1 cellular context compared by ENCODE assay signal in the genomic region with DNA sequence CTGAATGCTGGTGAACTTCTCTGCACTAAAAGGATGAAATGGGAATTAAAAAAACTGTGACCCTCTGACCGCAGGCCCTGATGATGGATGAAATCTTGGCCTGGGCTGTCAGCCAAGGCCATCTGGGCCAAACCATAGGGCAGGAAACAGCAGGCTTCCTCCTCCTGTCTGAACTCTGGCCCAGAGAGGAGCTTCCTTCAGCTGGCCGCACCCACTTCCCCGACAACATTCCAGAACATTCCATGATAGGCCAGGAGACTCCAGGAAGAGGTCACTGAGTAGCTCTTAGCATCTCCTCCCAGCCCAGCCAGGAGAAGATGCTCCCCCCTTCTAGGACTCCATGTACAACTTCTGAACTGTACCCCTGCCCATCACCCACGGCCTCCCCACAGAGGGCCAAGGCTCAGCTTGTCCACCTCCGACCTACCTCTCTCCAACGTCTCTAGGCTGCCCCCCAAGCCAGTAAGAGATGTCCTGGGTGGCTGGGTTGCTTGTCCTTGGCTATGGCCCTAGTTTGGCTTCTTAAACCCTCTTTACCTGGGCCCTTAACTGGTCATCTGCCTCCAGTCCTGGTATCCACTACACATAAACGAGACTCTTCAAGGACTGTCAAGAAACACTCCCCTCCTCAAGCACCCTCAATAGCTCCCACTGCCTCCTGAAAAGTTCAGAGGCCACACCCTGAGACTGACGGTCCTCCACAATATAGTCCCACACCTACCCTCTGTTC.
TF ChIP-seq lines count a peak whose summit lies in the region.

No MANE protein-coding gene starts in this region.

TF ChIP-seq in HepG2, 621 proteins besides CTCF, POLR2A, EP300 and RAD21 (continued from another document and continues in another):
- TF ChIP-seq, protein P1, sequence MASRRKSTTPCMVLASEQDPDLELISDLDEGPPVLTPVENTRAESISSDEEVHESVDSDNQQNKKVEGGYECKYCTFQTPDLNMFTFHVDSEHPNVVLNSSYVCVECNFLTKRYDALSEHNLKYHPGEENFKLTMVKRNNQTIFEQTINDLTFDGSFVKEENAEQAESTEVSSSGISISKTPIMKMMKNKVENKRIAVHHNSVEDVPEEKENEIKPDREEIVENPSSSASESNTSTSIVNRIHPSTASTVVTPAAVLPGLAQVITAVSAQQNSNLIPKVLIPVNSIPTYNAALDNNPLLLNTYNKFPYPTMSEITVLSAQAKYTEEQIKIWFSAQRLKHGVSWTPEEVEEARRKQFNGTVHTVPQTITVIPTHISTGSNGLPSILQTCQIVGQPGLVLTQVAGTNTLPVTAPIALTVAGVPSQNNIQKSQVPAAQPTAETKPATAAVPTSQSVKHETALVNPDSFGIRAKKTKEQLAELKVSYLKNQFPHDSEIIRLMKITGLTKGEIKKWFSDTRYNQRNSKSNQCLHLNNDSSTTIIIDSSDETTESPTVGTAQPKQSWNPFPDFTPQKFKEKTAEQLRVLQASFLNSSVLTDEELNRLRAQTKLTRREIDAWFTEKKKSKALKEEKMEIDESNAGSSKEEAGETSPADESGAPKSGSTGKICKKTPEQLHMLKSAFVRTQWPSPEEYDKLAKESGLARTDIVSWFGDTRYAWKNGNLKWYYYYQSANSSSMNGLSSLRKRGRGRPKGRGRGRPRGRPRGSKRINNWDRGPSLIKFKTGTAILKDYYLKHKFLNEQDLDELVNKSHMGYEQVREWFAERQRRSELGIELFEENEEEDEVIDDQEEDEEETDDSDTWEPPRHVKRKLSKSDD (CRISPR knock-in tag; IDR thresholded peaks at IDR 0.05; ENCODE audit: low read depth) = no peak
- TF ChIP-seq SALL2 (CRISPR knock-in tag; IDR thresholded peaks at IDR 0.05) (no peak), SNAI1 (CRISPR knock-in tag; IDR thresholded peaks at IDR 0.05; ENCODE audit: borderline replicate concordance) (0 out of 2 replicates have a peak, but pooled peaks have one; percentile 29), NFIB (CRISPR knock-in tag; IDR thresholded peaks at IDR 0.05; ENCODE audit: borderline replicate concordance) (no peak), DPF2 (CRISPR knock-in tag; IDR thresholded peaks at IDR 0.05; ENCODE audit: borderline replicate concordance, low read depth) (no peak), FOXJ3 (CRISPR knock-in tag; IDR thresholded peaks at IDR 0.05; ENCODE audit: borderline replicate concordance) (no peak), RBM39 (IDR thresholded peaks at IDR 0.05; ENCODE audit: low read depth, low read length, poor library complexity, severe bottlenecking) (no peak), FOXK1 (CRISPR knock-in tag; IDR thresholded peaks at IDR 0.05; ENCODE audit: borderline replicate concordance, low read depth) (0 out of 2 replicates have a peak, but pooled peaks have one; percentile 18), SAP130 (CRISPR knock-in tag; IDR thresholded peaks at IDR 0.05; ENCODE audit: low read depth) (peak; percentile 76), NAIF1 (CRISPR knock-in tag; IDR thresholded peaks at IDR 0.05; ENCODE audit: borderline replicate concordance) (no peak), SOX13 (IDR thresholded peaks at IDR 0.05) (no peak), SOX13 (CRISPR knock-in tag; conservative IDR thresholded peaks at IDR 0.05 in 1 of 2, IDR thresholded peaks at IDR 0.05 in 1 of 2) (0 out of 4 replicates have a peak, but pooled peaks of 1 of the 2 experiments have one; percentile 6), FOXP1 (IDR thresholded peaks at IDR 0.05) (no peak), FOXP1 (CRISPR knock-in tag; IDR thresholded peaks at IDR 0.05) (no peak; the same call in 1 of the 2 replicates), ZNF317 (CRISPR knock-in tag; IDR thresholded peaks at IDR 0.05) (no peak), ZNF34 (CRISPR knock-in tag; IDR thresholded peaks at IDR 0.05; ENCODE audit: borderline replicate concordance) (no peak), ZNF260 (CRISPR knock-in tag; IDR thresholded peaks at IDR 0.05; ENCODE audit: borderline replicate concordance, low read depth) (no peak), SALL1 (CRISPR knock-in tag; IDR thresholded peaks at IDR 0.05) (peak; percentile 71), SRSF4 (IDR thresholded peaks at IDR 0.05; ENCODE audit: low read depth, low read length, poor library complexity, severe bottlenecking) (no peak), MEF2D (CRISPR knock-in tag; IDR thresholded peaks at IDR 0.05) (0 out of 2 replicates have a peak, but pooled peaks have one; percentile 21), PRMT3 (CRISPR knock-in tag; IDR thresholded peaks at IDR 0.05; ENCODE audit: borderline replicate concordance, low read depth) (no peak), NBN (conservative IDR thresholded peaks at IDR 0.05) (no peak), FOSL1 (CRISPR knock-in tag; IDR thresholded peaks at IDR 0.05; ENCODE audit: borderline replicate concordance) (no peak), ZNF33B (CRISPR knock-in tag; IDR thresholded peaks at IDR 0.05) (no peak), ONECUT2 (CRISPR knock-in tag; IDR thresholded peaks at IDR 0.05) (no peak), ZNF256 (CRISPR knock-in tag; conservative IDR thresholded peaks at IDR 0.05) (no peak), EEA1 (CRISPR knock-in tag; IDR thresholded peaks at IDR 0.05; ENCODE audit: borderline replicate concordance) (no peak), KDM1A (CRISPR knock-in tag; IDR thresholded peaks at IDR 0.05) (no peak)
- TF ChIP-seq, protein P2, sequence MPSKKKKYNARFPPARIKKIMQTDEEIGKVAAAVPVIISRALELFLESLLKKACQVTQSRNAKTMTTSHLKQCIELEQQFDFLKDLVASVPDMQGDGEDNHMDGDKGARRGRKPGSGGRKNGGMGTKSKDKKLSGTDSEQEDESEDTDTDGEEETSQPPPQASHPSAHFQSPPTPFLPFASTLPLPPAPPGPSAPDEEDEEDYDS (CRISPR knock-in tag; IDR thresholded peaks at IDR 0.05) = 0 out of 2 replicates have a peak, but pooled peaks have one; percentile 25
- TF ChIP-seq, protein P3, sequence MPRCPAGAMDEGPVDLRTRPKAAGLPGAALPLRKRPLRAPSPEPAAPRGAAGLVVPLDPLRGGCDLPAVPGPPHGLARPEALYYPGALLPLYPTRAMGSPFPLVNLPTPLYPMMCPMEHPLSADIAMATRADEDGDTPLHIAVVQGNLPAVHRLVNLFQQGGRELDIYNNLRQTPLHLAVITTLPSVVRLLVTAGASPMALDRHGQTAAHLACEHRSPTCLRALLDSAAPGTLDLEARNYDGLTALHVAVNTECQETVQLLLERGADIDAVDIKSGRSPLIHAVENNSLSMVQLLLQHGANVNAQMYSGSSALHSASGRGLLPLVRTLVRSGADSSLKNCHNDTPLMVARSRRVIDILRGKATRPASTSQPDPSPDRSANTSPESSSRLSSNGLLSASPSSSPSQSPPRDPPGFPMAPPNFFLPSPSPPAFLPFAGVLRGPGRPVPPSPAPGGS (CRISPR knock-in tag; IDR thresholded peaks at IDR 0.05) = 0 out of 2 replicates have a peak, but pooled peaks have one; percentile 24
- TF ChIP-seq, protein P4, sequence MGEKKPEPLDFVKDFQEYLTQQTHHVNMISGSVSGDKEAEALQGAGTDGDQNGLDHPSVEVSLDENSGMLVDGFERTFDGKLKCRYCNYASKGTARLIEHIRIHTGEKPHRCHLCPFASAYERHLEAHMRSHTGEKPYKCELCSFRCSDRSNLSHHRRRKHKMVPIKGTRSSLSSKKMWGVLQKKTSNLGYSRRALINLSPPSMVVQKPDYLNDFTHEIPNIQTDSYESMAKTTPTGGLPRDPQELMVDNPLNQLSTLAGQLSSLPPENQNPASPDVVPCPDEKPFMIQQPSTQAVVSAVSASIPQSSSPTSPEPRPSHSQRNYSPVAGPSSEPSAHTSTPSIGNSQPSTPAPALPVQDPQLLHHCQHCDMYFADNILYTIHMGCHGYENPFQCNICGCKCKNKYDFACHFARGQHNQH (CRISPR knock-in tag; IDR thresholded peaks at IDR 0.05) = 0 out of 2 replicates have a peak, but pooled peaks have one; percentile 13
- TF ChIP-seq, protein P5, sequence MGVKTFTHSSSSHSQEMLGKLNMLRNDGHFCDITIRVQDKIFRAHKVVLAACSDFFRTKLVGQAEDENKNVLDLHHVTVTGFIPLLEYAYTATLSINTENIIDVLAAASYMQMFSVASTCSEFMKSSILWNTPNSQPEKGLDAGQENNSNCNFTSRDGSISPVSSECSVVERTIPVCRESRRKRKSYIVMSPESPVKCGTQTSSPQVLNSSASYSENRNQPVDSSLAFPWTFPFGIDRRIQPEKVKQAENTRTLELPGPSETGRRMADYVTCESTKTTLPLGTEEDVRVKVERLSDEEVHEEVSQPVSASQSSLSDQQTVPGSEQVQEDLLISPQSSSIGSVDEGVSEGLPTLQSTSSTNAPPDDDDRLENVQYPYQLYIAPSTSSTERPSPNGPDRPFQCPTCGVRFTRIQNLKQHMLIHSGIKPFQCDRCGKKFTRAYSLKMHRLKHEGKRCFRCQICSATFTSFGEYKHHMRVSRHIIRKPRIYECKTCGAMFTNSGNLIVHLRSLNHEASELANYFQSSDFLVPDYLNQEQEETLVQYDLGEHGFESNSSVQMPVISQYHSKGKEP (CRISPR knock-in tag; IDR thresholded peaks at IDR 0.05) = no peak
- TF ChIP-seq, protein P6, sequence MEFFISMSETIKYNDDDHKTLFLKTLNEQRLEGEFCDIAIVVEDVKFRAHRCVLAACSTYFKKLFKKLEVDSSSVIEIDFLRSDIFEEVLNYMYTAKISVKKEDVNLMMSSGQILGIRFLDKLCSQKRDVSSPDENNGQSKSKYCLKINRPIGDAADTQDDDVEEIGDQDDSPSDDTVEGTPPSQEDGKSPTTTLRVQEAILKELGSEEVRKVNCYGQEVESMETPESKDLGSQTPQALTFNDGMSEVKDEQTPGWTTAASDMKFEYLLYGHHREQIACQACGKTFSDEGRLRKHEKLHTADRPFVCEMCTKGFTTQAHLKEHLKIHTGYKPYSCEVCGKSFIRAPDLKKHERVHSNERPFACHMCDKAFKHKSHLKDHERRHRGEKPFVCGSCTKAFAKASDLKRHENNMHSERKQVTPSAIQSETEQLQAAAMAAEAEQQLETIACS (CRISPR knock-in tag; IDR thresholded peaks at IDR 0.05) = no peak
- TF ChIP-seq, protein P7, sequence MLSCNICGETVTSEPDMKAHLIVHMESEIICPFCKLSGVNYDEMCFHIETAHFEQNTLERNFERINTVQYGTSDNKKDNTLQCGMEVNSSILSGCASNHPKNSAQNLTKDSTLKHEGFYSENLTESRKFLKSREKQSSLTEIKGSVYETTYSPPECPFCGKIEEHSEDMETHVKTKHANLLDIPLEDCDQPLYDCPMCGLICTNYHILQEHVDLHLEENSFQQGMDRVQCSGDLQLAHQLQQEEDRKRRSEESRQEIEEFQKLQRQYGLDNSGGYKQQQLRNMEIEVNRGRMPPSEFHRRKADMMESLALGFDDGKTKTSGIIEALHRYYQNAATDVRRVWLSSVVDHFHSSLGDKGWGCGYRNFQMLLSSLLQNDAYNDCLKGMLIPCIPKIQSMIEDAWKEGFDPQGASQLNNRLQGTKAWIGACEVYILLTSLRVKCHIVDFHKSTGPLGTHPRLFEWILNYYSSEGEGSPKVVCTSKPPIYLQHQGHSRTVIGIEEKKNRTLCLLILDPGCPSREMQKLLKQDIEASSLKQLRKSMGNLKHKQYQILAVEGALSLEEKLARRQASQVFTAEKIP (CRISPR knock-in tag; IDR thresholded peaks at IDR 0.05; ENCODE audit: borderline replicate concordance) = no peak
- TF ChIP-seq, protein P8, sequence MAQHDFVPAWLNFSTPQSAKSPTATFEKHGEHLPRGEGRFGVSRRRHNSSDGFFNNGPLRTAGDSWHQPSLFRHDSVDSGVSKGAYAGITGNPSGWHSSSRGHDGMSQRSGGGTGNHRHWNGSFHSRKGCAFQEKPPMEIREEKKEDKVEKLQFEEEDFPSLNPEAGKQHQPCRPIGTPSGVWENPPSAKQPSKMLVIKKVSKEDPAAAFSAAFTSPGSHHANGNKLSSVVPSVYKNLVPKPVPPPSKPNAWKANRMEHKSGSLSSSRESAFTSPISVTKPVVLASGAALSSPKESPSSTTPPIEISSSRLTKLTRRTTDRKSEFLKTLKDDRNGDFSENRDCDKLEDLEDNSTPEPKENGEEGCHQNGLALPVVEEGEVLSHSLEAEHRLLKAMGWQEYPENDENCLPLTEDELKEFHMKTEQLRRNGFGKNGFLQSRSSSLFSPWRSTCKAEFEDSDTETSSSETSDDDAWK (CRISPR knock-in tag; IDR thresholded peaks at IDR 0.05) = no peak
- TF ChIP-seq, protein P9, sequence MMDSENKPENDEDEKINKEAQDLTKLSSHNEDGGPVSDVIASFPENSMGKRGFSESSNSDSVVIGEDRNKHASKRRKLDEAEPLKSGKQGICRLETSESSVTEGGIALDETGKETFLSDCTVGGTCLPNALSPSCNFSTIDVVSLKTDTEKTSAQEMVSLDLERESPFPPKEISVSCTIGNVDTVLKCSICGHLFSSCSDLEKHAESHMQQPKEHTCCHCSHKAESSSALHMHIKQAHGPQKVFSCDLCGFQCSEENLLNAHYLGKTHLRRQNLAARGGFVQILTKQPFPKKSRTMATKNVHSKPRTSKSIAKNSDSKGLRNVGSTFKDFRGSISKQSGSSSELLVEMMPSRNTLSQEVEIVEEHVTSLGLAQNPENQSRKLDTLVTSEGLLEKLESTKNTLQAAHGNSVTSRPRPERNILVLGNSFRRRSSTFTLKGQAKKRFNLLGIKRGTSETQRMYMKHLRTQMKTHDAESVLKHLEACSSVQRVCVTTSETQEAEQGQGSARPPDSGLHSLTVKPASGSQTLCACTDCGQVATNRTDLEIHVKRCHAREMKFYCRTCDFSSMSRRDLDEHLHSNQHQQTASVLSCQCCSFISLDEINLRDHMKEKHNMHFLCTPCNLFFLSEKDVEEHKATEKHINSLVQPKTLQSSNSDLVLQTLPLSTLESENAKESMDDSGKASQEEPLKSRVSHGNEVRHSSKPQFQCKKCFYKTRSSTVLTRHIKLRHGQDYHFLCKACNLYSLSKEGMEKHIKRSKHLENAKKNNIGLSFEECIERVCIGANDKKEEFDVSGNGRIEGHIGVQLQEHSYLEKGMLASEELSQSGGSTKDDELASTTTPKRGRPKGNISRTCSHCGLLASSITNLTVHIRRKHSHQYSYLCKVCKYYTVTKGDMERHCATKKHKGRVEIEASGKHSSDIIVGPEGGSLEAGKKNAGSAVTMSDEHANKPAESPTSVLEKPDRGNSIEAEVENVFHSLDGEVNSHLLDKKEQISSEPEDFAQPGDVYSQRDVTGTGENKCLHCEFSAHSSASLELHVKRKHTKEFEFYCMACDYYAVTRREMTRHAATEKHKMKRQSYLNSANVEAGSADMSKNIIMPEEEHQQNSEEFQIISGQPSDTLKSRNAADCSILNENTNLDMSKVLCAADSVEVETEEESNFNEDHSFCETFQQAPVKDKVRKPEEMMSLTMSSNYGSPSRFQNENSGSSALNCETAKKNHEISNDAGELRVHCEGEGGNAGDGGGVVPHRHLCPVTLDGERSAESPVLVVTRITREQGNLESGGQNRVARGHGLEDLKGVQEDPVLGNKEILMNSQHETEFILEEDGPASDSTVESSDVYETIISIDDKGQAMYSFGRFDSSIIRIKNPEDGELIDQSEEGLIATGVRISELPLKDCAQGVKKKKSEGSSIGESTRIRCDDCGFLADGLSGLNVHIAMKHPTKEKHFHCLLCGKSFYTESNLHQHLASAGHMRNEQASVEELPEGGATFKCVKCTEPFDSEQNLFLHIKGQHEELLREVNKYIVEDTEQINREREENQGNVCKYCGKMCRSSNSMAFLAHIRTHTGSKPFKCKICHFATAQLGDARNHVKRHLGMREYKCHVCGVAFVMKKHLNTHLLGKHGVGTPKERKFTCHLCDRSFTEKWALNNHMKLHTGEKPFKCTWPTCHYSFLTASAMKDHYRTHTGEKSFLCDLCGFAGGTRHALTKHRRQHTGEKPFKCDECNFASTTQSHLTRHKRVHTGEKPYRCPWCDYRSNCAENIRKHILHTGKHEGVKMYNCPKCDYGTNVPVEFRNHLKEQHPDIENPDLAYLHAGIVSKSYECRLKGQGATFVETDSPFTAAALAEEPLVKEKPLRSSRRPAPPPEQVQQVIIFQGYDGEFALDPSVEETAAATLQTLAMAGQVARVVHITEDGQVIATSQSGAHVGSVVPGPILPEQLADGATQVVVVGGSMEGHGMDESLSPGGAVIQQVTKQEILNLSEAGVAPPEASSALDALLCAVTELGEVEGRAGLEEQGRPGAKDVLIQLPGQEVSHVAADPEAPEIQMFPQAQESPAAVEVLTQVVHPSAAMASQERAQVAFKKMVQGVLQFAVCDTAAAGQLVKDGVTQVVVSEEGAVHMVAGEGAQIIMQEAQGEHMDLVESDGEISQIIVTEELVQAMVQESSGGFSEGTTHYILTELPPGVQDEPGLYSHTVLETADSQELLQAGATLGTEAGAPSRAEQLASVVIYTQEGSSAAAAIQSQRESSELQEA (CRISPR knock-in tag; IDR thresholded peaks at IDR 0.05; ENCODE audit: not compliant biosample characterization) = no peak
